9 cellular contexts compared by ENCODE assay signal in the genomic region with DNA sequence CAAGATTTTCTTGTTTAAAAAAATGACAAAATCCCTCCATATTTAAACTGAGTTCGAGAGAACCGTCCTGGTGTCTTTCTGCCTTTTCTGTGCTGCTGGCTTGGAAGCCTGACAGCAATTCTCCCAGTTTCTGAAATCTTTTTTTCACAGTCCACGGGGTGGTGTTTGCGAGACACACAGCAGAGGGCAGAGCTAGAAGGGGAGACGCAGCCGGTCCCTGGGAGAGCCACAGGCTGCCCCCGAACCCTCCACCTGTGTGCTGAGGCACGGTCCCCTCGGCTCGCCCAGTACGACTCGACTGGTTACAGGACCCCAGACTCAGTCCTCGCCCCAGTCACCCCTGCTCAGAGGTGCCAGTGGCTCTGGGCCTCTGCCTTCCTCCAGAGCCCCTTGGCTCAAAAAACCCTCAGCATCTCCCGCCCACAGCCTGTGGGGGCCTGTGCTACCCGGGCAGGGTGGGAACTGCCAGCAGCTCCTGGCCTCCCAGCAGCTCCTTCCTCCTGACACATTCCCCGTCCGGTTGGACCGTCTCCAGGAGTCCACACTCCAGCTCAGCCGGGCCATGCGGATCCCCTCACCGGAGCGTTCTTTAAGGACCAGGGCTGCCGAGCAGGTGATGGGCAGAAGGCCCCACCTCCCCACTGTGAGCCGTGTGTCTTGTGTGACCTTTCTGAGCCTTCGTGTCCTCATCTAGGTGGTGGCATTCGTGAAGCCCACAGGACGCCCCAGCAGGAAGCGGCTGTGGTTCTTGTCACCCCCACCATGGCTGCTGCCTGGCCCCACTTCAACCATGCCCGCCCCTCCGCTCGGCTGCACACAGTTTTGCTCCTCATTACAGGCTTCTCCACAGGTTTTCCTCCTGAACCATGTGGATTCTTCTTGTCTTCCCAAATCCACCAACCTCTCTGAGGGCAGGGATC. TPM values are rescaled to one million over a fixed set of nuclear protein-coding genes. Genes with fewer than 3 reads are reported as not detected.
A peak's percentile ranks its signal among the peaks of the same experiment; 100 is the strongest.
DNase-seq lines count a peak whose midpoint lies in the region; ATAC-seq and TF ChIP-seq lines count a peak whose summit lies in the region.
"Had no signal": no experiment of that assay in that cellular context is flagged by ENCODE, and none has a peak within 500 bp of the region (broad histone marks: within the 10 kb centered on the region; RNA-seq: fewer than 3 reads in every experiment).

No MANE protein-coding gene starts in this region.

- peak overlapping the region; percentile 22 for H3K4me2 ChIP-seq in Loucy (ENCODE audit: low read depth, low read length, poor library complexity, severe bottlenecking)

- H3K36me3 ChIP-seq in Loucy (ENCODE audit: insufficient read depth, low read length), result no peaks in the 10 kb centered on the region

- 0 out of 3 replicates have a peak, but pooled peaks have one; percentile 6 for TF ChIP-seq CTCF in GM12872 (IDR thresholded peaks at IDR 0.05; ENCODE audit: insufficient read depth, low read depth, low read length)
- TF ChIP-seq CTCF in Loucy (conservative IDR thresholded peaks at IDR 0.05; ENCODE audit: low read length), result peak; percentile 48
- TF ChIP-seq CTCF in choroid plexus epithelial cell (conservative IDR thresholded peaks at IDR 0.05; ENCODE audit: low read depth, low read length), result peak; percentile 31
- peak; percentile 13 for TF ChIP-seq CTCF in neural crest cell (conservative IDR thresholded peaks at IDR 0.05)

- intact Hi-C loops in activated naive CD4-positive, alpha-beta T cell treated with anti-CD3 and anti-CD28 coated beads for 36 hours (cut with micrococcal nuclease), result no loop called here

- peaks cover 7% of the 10 kb centered on the region for H3K4me1 Mint-ChIP-seq in neural crest cell
- H3K4me1 Mint-ChIP-seq in activated naive CD4-positive, alpha-beta T cell treated with anti-CD3 and anti-CD28 coated beads for 36 hours (ENCODE audit: low read depth), result peaks cover 8% of the 10 kb centered on the region

- H3K9me3 ChIP-seq in Loucy (ENCODE audit: insufficient read depth, low read depth, low read length), result no peaks in the 10 kb centered on the region

- H3K9me2 ChIP-seq in Loucy (replicated peaks; ENCODE audit: low read depth, low read length), result no peaks in the 10 kb centered on the region

- no peaks in the 10 kb centered on the region for H3K79me2 ChIP-seq in Loucy (ENCODE audit: insufficient read depth, low read length)

- DNase-seq in choroid plexus epithelial cell (ENCODE audit: low read depth) (peak; percentile 16), neural crest cell (ENCODE audit: low read depth, low spot score) (no peak), CD1c-positive myeloid dendritic cell (ENCODE audit: extremely low spot score) (no peak)
- DNase-seq in activated naive CD4-positive, alpha-beta T cell treated with anti-CD3 and anti-CD28 coated beads for 36 hours, result no peak
- DNase-seq: NCI-H2227 treated with DMSO at 0.1 percent for 48 hours, T1000 had no signal

- no peaks in the 10 kb centered on the region for H3K36me3 Mint-ChIP-seq in neural crest cell (ENCODE audit: low read depth)
- no peaks in the 10 kb centered on the region for H3K36me3 Mint-ChIP-seq in activated naive CD4-positive, alpha-beta T cell treated with anti-CD3 and anti-CD28 coated beads for 36 hours (ENCODE audit: low read depth)

- no peaks in the 10 kb centered on the region for H3F3A ChIP-seq in Loucy (ENCODE audit: low read depth)

- CTCF ChIA-PET in activated naive CD4-positive, alpha-beta T cell treated with anti-CD3 and anti-CD28 coated beads for 36 hours (lab: Charles Lee), result interaction anchor here (1.4 kb wide), 1 partner anchor 25 kb away, joined by 3 read pairs; no protein-coding TSS in a partner anchor

- H3K4me3 Mint-ChIP-seq in neural crest cell, result no peak overlapping the region
- H3K4me3 Mint-ChIP-seq in activated naive CD4-positive, alpha-beta T cell treated with anti-CD3 and anti-CD28 coated beads for 36 hours, result no peak overlapping the region

- no peak for ATAC-seq in GM21529 (IDR thresholded peaks at IDR 0.05; ENCODE audit: unreplicated experiment)

- H3K9ac ChIP-seq in Loucy (ENCODE audit: low read depth, low read length, poor library complexity, severe bottlenecking), result peak overlapping the region; percentile 25

- H3K4me1 ChIP-seq in Loucy (ENCODE audit: insufficient read depth, low read length, poor library complexity, severe bottlenecking), result peaks cover 17% of the 10 kb centered on the region

- H3K4me3 ChIP-seq in Loucy (ENCODE audit: low read length, poor library complexity, severe bottlenecking), result no peak overlapping the region
- H3K4me3 ChIP-seq in choroid plexus epithelial cell (ENCODE audit: low read depth, low read length), result no peak overlapping the region

- H3K9me3 Mint-ChIP-seq in neural crest cell, result no peaks in the 10 kb centered on the region
- H3K9me3 Mint-ChIP-seq in activated naive CD4-positive, alpha-beta T cell treated with anti-CD3 and anti-CD28 coated beads for 36 hours, result peaks cover 1% of the 10 kb centered on the region

- H2AFZ ChIP-seq in Loucy (ENCODE audit: low read length), result no peak overlapping the region; the same call in 1 of the 2 replicates

- H4K20me1 ChIP-seq in Loucy (ENCODE audit: insufficient read depth, low read length, poor library complexity, severe bottlenecking), result no peaks in the 10 kb centered on the region

- H3K27me3 Mint-ChIP-seq in neural crest cell (ENCODE audit: low read depth), result peaks cover 38% of the 10 kb centered on the region
- peaks cover 40% of the 10 kb centered on the region for H3K27me3 Mint-ChIP-seq in activated naive CD4-positive, alpha-beta T cell treated with anti-CD3 and anti-CD28 coated beads for 36 hours (ENCODE audit: low read depth)

- no peaks in the 10 kb centered on the region for H3K27me3 ChIP-seq in Loucy (ENCODE audit: insufficient read depth, low read length, poor library complexity, severe bottlenecking)

- H3K27ac Mint-ChIP-seq in neural crest cell (ENCODE audit: unreplicated experiment), result no peak overlapping the region
- H3K27ac Mint-ChIP-seq in activated naive CD4-positive, alpha-beta T cell treated with anti-CD3 and anti-CD28 coated beads for 36 hours, result no peak overlapping the region

RNA-seq across cellular contexts. Expression of a gene that starts 52.3 kb away (rescaled TPM):
- 7.2 and 8.2 TPM in 2 replicates for total RNA-seq in neural crest cell
- not detected for total RNA-seq in activated naive CD4-positive, alpha-beta T cell treated with anti-CD3 and anti-CD28 coated beads for 36 hours
